8 cellular contexts compared by ENCODE assay signal in genomic region chr14:22850944-22851790, GRCh38. TPM values are rescaled to one million over a fixed set of nuclear protein-coding genes. Genes with fewer than 3 reads are reported as not detected.
DNase-seq lines count a peak whose midpoint lies in the region; ATAC-seq and TF ChIP-seq lines count a peak whose summit lies in the region.

No MANE protein-coding gene starts in this region.

- TF ChIP-seq POLR2A in body of pancreas (IDR thresholded peaks at IDR 0.05) = peak in 2 of 3 donors; percentile 19 to 25

- H3K36me3 ChIP-seq in ACC112 (ENCODE audit: insufficient read depth, low read length) (no peaks in the 10 kb centered on the region), Loucy (ENCODE audit: insufficient read depth, low read length) (no peaks in the 10 kb centered on the region), body of pancreas (replicated peaks in 1 of 2; ENCODE audit: insufficient read depth in 1 of 2, low read depth in 2 of 2) (no peaks in the 10 kb centered on the region)

- 58 to 68% methylated on average over 6 to 9 of the region's 9 CpGs for WGBS in body of pancreas, 2 donors

- peak overlapping the region; percentile 100 for H3K27ac ChIP-seq in ACC112 (ENCODE audit: low read depth, low read length)
- H3K27ac ChIP-seq in body of pancreas = peak overlapping the region; percentile 71 to 82 (median 79)

- ATAC-seq in body of pancreas = peak; percentile 84
- peak; percentile 64 for ATAC-seq in stimulated activated naive CD8-positive, alpha-beta T cell treated with anti-CD3 and anti-CD28 coated beads, Interleukin-15, amount 100 ng/mL, for 72 hours
- no peak for ATAC-seq in HG02840 (IDR thresholded peaks at IDR 0.05; ENCODE audit: low FRiP score, unreplicated experiment)

- no peaks in the 10 kb centered on the region for H3K9me3 ChIP-seq in Loucy (ENCODE audit: insufficient read depth, low read depth, low read length)
- H3K9me3 ChIP-seq in body of pancreas = no peaks in the 10 kb centered on the region

- TF ChIP-seq CTCF in Loucy (conservative IDR thresholded peaks at IDR 0.05; ENCODE audit: low read length) (no peak), body of pancreas (IDR thresholded peaks at IDR 0.05) (no peak)

- no peaks in the 10 kb centered on the region for H3K9me3 Mint-ChIP-seq in stimulated activated naive CD8-positive, alpha-beta T cell treated with anti-CD3 and anti-CD28 coated beads, Interleukin-15, amount 100 ng/mL, for 72 hours

- no peaks in the 10 kb centered on the region for H3F3A ChIP-seq in Loucy (ENCODE audit: low read depth)

- peaks cover 42% of the 10 kb centered on the region for H3K4me1 Mint-ChIP-seq in stimulated activated naive CD8-positive, alpha-beta T cell treated with anti-CD3 and anti-CD28 coated beads, Interleukin-15, amount 100 ng/mL, for 72 hours

- intact Hi-C loops in body of pancreas (cut with DNase I) = loop anchor here (10.0 kb wide), 1 partner anchor 296 kb away; no protein-coding TSS in a partner anchor

- DNase-seq in body of pancreas (peak; percentile 85 to 95 (median 93)), kidney tubule cell (ENCODE audit: low spot score) (peak; percentile 98), NCI-H146 treated with DMSO at 0.1 percent for 48 hours (lab: John Stamatoyannopoulos, UW; ENCODE audit: unreplicated experiment) (no peak), kidney glomerular epithelial cell (lab: John Stamatoyannopoulos, UW) (no peak)
- peak in 1 of 2 donors; percentile 67 for DNase-seq in stimulated activated naive CD8-positive, alpha-beta T cell treated with anti-CD3 and anti-CD28 coated beads, Interleukin-15, amount 100 ng/mL, for 72 hours

- no peak overlapping the region for H3K4me3 Mint-ChIP-seq in stimulated activated naive CD8-positive, alpha-beta T cell treated with anti-CD3 and anti-CD28 coated beads, Interleukin-15, amount 100 ng/mL, for 72 hours

- H2AFZ ChIP-seq in ACC112 (ENCODE audit: low read length, unreplicated experiment) (no peak overlapping the region), Loucy (ENCODE audit: low read length) (no peak overlapping the region)

- no peaks in the 10 kb centered on the region for H3K27me3 ChIP-seq in ACC112 (ENCODE audit: insufficient read depth, low read length)
- H3K27me3 ChIP-seq in Loucy (ENCODE audit: insufficient read depth, low read length, poor library complexity, severe bottlenecking) = peaks cover 25% of the 10 kb centered on the region
- H3K27me3 ChIP-seq in body of pancreas = no peaks in the 10 kb centered on the region

- H4K20me1 ChIP-seq in Loucy (ENCODE audit: insufficient read depth, low read length, poor library complexity, severe bottlenecking) = no peaks in the 10 kb centered on the region

- peak overlapping the region in 1 of 2 donors; percentile 40 for H3K27ac Mint-ChIP-seq in stimulated activated naive CD8-positive, alpha-beta T cell treated with anti-CD3 and anti-CD28 coated beads, Interleukin-15, amount 100 ng/mL, for 72 hours

- peaks cover 41% of the 10 kb centered on the region for H3K27me3 Mint-ChIP-seq in stimulated activated naive CD8-positive, alpha-beta T cell treated with anti-CD3 and anti-CD28 coated beads, Interleukin-15, amount 100 ng/mL, for 72 hours

- no peaks in the 10 kb centered on the region for H3K79me2 ChIP-seq in ACC112 (ENCODE audit: control insufficient read depth, insufficient read depth, low read length, unreplicated experiment)
- H3K79me2 ChIP-seq in Loucy (ENCODE audit: insufficient read depth, low read length) = no peaks in the 10 kb centered on the region

- H3K4me3 ChIP-seq in ACC112 (ENCODE audit: low read depth, low read length) = peak overlapping the region; percentile 60
- no peak overlapping the region for H3K4me3 ChIP-seq in Loucy (ENCODE audit: low read length, poor library complexity, severe bottlenecking)
- H3K4me3 ChIP-seq in body of pancreas = no peak overlapping the region

- peak overlapping the region; percentile 13 for H3K4me2 ChIP-seq in Loucy (ENCODE audit: low read depth, low read length, poor library complexity, severe bottlenecking)

- H3K4me1 ChIP-seq in ACC112 (ENCODE audit: control insufficient read depth, insufficient read depth, low read length, unreplicated experiment) (peaks cover 68% of the 10 kb centered on the region), Loucy (ENCODE audit: insufficient read depth, low read length, poor library complexity, severe bottlenecking) (peaks cover 17% of the 10 kb centered on the region), body of pancreas (peaks cover 28% of the 10 kb centered on the region)

- peak overlapping the region; percentile 2 for H3K9ac ChIP-seq in Loucy (ENCODE audit: low read depth, low read length, poor library complexity, severe bottlenecking)

- H3K9me2 ChIP-seq in Loucy (replicated peaks; ENCODE audit: low read depth, low read length) = no peaks in the 10 kb centered on the region

RNA-seq across cellular contexts. Expression of gene MMP14, which starts 14.8 kb away (rescaled TPM):
- 10 to 100 TPM; 55.3 to 65.3 TPM for total RNA-seq in body of pancreas

RNA-seq across cellular contexts. Expression of gene LRP10, which starts 20.4 kb away (rescaled TPM):
- 10 to 100 TPM; 47.8 to 83.0 TPM for total RNA-seq in body of pancreas

RNA-seq across cellular contexts. Expression of gene MRPL52, which starts 21.5 kb away (rescaled TPM):
- total RNA-seq in body of pancreas = 10 to 100 TPM; 29.3 to 45.1 TPM

RNA-seq across cellular contexts. Expression of gene REM2, which starts 31.9 kb away (rescaled TPM):
- total RNA-seq in body of pancreas = not detected

RNA-seq across cellular contexts. Expression of gene SLC7A7, which starts 35.9 kb away (rescaled TPM):
- total RNA-seq in body of pancreas = 10 to 100 TPM in 1 of 2 donors, 1 to 10 TPM in 1; 6.9 to 16.6 TPM

Comparison
In these comparisons a context has a peak if more than half of its experiments do, and no peak if none do; other contexts are left out.
1. DNase-seq: peak in body of pancreas (4 of 4) and kidney tubule cell (single experiment); none in NCI-H146 treated with DMSO at 0.1 percent for 48 hours (single experiment) and kidney glomerular epithelial cell (single experiment).